26 cellular contexts compared by ENCODE assay signal in genomic region chr12:109637996-109638395, GRCh38.
"Had no signal": no experiment of that assay in that cellular context is flagged by ENCODE, and none has a peak within 500 bp of the region (broad histone marks: within the 10 kb centered on the region; RNA-seq: fewer than 3 reads in every experiment).

No MANE protein-coding gene starts in this region.

- DNase-seq: hypothalamus; immature natural killer cell; kidney; left colon; left lung; lower lobe of right lung; mammary epithelial cell; mesenchymal stem cell; naive B cell; natural killer cell; nephron progenitor cell; ovary; stimulated activated CD4-positive, alpha-beta T cell treated with anti-CD3 and anti-CD28 coated beads, Interleukin-4, amount 100 ng/mL, for 24 hours; stimulated activated naive CD4-positive, alpha-beta T cell; tibial artery; trophoblast cell; upper lobe of right lung had no signal

- H3K36me3 ChIP-seq: left lung, lower lobe of right lung, neural progenitor cell, ovary, right atrium auricular region, suprapubic skin, thoracic aorta, tibial artery, upper lobe of right lung had no signal

- H3K27ac ChIP-seq: left lung, lower lobe of right lung, neural progenitor cell, ovary, right atrium auricular region, skin epidermis, suprapubic skin, thoracic aorta, tibial artery, upper lobe of right lung had no signal

- H2AFZ ChIP-seq: neural progenitor cell had no signal

- H3K4me1 ChIP-seq: left lung, lower lobe of right lung, right atrium auricular region, suprapubic skin, tibial artery, upper lobe of right lung had no signal

- FAIRE-seq: islet of Langerhans, kidney, urothelium cell line had no signal

- H3K9me3 ChIP-seq: left lung, lower lobe of right lung, ovary, right atrium auricular region, suprapubic skin, thoracic aorta, tibial artery, upper lobe of right lung had no signal

- H3K27me3 ChIP-seq: neural progenitor cell, ovary, right atrium auricular region had no signal

- H3K4me3 ChIP-seq: left lung, lower lobe of right lung, neural progenitor cell, ovary, right atrium auricular region, skin epidermis, suprapubic skin, thoracic aorta, tibial artery, upper lobe of right lung had no signal

- H3K9ac ChIP-seq: neural progenitor cell had no signal

- ATAC-seq: left colon; left lung; lower lobe of right lung; natural killer cell; sciatic nerve; stimulated activated effector memory CD8-positive, alpha-beta T cell treated with anti-CD3 and anti-CD28 coated beads, Interleukin-12 subunit alpha, Interleukin-12 subunit beta, amount 100 ng/mL, for 72 hours had no signal
